10 cellular contexts compared by ENCODE assay signal in the genomic region with DNA sequence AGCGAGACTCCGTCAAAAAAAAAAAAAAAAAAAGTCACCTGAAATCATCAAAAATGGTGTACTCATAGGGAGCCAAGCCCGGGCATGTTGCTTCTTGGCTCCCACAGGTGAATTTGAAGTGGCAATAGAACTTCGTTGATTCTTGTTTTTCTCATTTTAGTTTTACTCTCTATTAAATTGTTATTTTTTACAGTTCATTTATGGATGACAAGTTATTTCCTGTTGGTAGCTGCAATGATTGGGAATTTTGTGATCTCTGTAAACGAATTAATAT. TPM values are rescaled to one million over a fixed set of nuclear protein-coding genes. Genes with fewer than 3 reads are reported as not detected.
DNase-seq lines count a peak whose midpoint lies in the region; ATAC-seq, FAIRE-seq and TF ChIP-seq lines count a peak whose summit lies in the region.
"Had no signal": no experiment of that assay in that cellular context is flagged by ENCODE, and none has a peak within 500 bp of the region (broad histone marks: within the 10 kb centered on the region; RNA-seq: fewer than 3 reads in every experiment).

No MANE protein-coding gene starts in this region.

- H3K79me2 ChIP-seq in endothelial cell of umbilical vein (ENCODE audit: control insufficient read depth, insufficient read depth, low read length) (peaks cover 18% of the 10 kb centered on the region), parathyroid adenoma (no peaks in the 10 kb centered on the region)

- no peak for FAIRE-seq in endothelial cell of umbilical vein (lab: Jason Lieb, UNC)

- H4K20me1 ChIP-seq in endothelial cell of umbilical vein (replicated peaks; ENCODE audit: control insufficient read depth, extremely low read depth, insufficient read depth, low read length): no peaks in the 10 kb centered on the region

- CTCF ChIA-PET in endothelial cell of umbilical vein (lab: Charles Lee): interaction anchor here (1.1 to 4.8 kb wide), 10 partner anchors 10 to 291 kb away, joined by 3 to 268 read pairs (median 6); partner anchors contain the start of gene ITPR2

- no peaks in the 10 kb centered on the region for H3K9me1 ChIP-seq in endothelial cell of umbilical vein (replicated peaks; ENCODE audit: control insufficient read depth, extremely low read depth, insufficient read depth, low read length)

- TF ChIP-seq POLR2A in endothelial cell of umbilical vein (IDR thresholded peaks at IDR 0.05; ENCODE audit: low read depth, low read length): no peak

- no peak overlapping the region for H2AFZ ChIP-seq in endothelial cell of umbilical vein (ENCODE audit: low read depth, low read length)
- no peak overlapping the region for H2AFZ ChIP-seq in parathyroid adenoma

- ATAC-seq in esophagus mucosa: no peak
- no peak for ATAC-seq in HG02981 (IDR thresholded peaks at IDR 0.05; ENCODE audit: unreplicated experiment)
- ATAC-seq: activated CD4-positive, CD25-positive, alpha-beta regulatory T cell treated with anti-CD3 and anti-CD28 coated beads, Interleukin-2, amount 50 U/mL, for 24 hours had no signal

- dilution Hi-C loops in endothelial cell of umbilical vein (cut with MboI; ENCODE audit: extremely low pct_ligation_motif_present, low sequenced_read_pairs): no loop called here

- H3K9ac ChIP-seq in NT2/D1 (ENCODE audit: insufficient read length, low read depth): no peak overlapping the region
- H3K9ac ChIP-seq in endothelial cell of umbilical vein (replicated peaks; ENCODE audit: extremely low read depth, insufficient read depth, low read length): no peak overlapping the region
- no peak overlapping the region for H3K9ac ChIP-seq in parathyroid adenoma

- H3K4me3 ChIP-seq in GM12875 (ENCODE audit: low read depth, low read length): peak overlapping the region; percentile 77
- peak overlapping the region; percentile 82 for H3K4me3 ChIP-seq in NT2/D1 (ENCODE audit: insufficient read length, low read depth)
- H3K4me3 ChIP-seq in endothelial cell of umbilical vein (replicated peaks in 1 of 3; ENCODE audit: insufficient read depth in 1 of 3, low read depth in 1 of 3, low read length in 3 of 3): peak overlapping the region in 1 of 3 experiments; percentile 89
- H3K4me3 ChIP-seq in parathyroid adenoma (ENCODE audit: low read depth, low read length): no peak overlapping the region

- no peak for DNase-seq in NT2/D1 (ENCODE audit: low read depth, low spot score)
- DNase-seq in endothelial cell of umbilical vein (ENCODE audit: low read depth, low spot score): no peak
- DNase-seq in NCI-H748 treated with DMSO at 0.1 percent for 48 hours (lab: John Stamatoyannopoulos, UW): no peak
- DNase-seq in stimulated activated naive CD4-positive, alpha-beta T cell (lab: John Stamatoyannopoulos, UW): no peak
- DNase-seq: KG1 had no signal

- BruUV-seq in endothelial cell of umbilical vein (replicated peaks; lab: Mats Ljungman, UMichigan): no TSS peak

- H3K4me1 ChIP-seq in NT2/D1 (ENCODE audit: insufficient read depth, insufficient read length) (peaks cover under 1% of the 10 kb centered on the region), endothelial cell of umbilical vein (ENCODE audit: control insufficient read depth, extremely low read depth, insufficient read depth, low read length) (peaks cover 11% of the 10 kb centered on the region), parathyroid adenoma (peaks cover 18% of the 10 kb centered on the region)

- intact Hi-C loops in endothelial cell of umbilical vein (cut with micrococcal nuclease): loop anchor here (10.0 kb wide), 2 partner anchors 308 to 372 kb away; no protein-coding TSS in a partner anchor

- H3K27ac ChIP-seq in endothelial cell of umbilical vein (ENCODE audit: insufficient read depth, low read depth, low read length): no peak overlapping the region
- H3K27ac ChIP-seq in parathyroid adenoma: no peak overlapping the region

- peak overlapping the region; percentile 80 for H3K4me2 ChIP-seq in endothelial cell of umbilical vein (ENCODE audit: insufficient read depth, low read length)
- H3K4me2 ChIP-seq in parathyroid adenoma (ENCODE audit: low read length): peak overlapping the region; percentile 96

- TF ChIP-seq CTCF in GM12875 (IDR thresholded peaks at IDR 0.05; ENCODE audit: borderline replicate concordance, insufficient read depth, low read depth, low read length): no peak
- TF ChIP-seq CTCF in endothelial cell of umbilical vein (IDR thresholded peaks at IDR 0.05; ENCODE audit: extremely low read depth in 1 of 2, insufficient read depth in 1 of 2, low read depth in 1 of 2, low read length in 2 of 2): no peak
- TF ChIP-seq CTCF in parathyroid adenoma (IDR thresholded peaks at IDR 0.05): no peak

- H3K27me3 ChIP-seq in NT2/D1 (ENCODE audit: insufficient read depth, insufficient read length) (no peaks in the 10 kb centered on the region), endothelial cell of umbilical vein (ENCODE audit: control insufficient read depth in 2 of 2, insufficient read depth in 2 of 2, low read length in 2 of 2) (no peaks in the 10 kb centered on the region), parathyroid adenoma (ENCODE audit: control insufficient read depth, insufficient read depth, low read length) (no peaks in the 10 kb centered on the region)

- POLR2A ChIA-PET in endothelial cell of umbilical vein (lab: Charles Lee): interaction anchor here (0.7 kb wide), 1 partner anchor 245 kb away, joined by 5 read pairs; no protein-coding TSS in a partner anchor

- H3K9me3 ChIP-seq in NT2/D1 (ENCODE audit: insufficient read depth, low read length) (no peaks in the 10 kb centered on the region), endothelial cell of umbilical vein (replicated peaks; ENCODE audit: control insufficient read depth, insufficient read depth, low read length) (no peaks in the 10 kb centered on the region), parathyroid adenoma (ENCODE audit: control insufficient read depth, low read length) (no peaks in the 10 kb centered on the region)

- H3K36me3 ChIP-seq in NT2/D1 (ENCODE audit: insufficient read depth, insufficient read length, low read length) (peaks cover 6% of the 10 kb centered on the region), endothelial cell of umbilical vein (ENCODE audit: control insufficient read depth in 2 of 2, extremely low read depth in 1 of 2, insufficient read depth in 2 of 2, low read length in 2 of 2) (peaks cover 0 to 3% of the 10 kb centered on the region in 2 experiments), parathyroid adenoma (ENCODE audit: control insufficient read depth, insufficient read depth, low read length) (no peaks in the 10 kb centered on the region)

TF ChIP-seq in endothelial cell of umbilical vein, 7 proteins besides CTCF, POLR2A, EP300 and RAD21:
- TF ChIP-seq FOS (IDR thresholded peaks at IDR 0.05; ENCODE audit: borderline replicate concordance, insufficient read depth, low read length) (no peak), POLR2AphosphoS5 (IDR thresholded peaks at IDR 0.05; ENCODE audit: insufficient read depth, low read depth, low read length) (no peak), GATA2 (IDR thresholded peaks at IDR 0.05; ENCODE audit: insufficient read depth, insufficient read length, low read depth, low read length) (no peak), MYC (IDR thresholded peaks at IDR 0.05; ENCODE audit: low read depth, low read length) (no peak), EZH2 (IDR thresholded peaks at IDR 0.05; ENCODE audit: borderline replicate concordance, low read depth, low read length, severe bottlenecking) (no peak), JUN (IDR thresholded peaks at IDR 0.05; ENCODE audit: borderline replicate concordance, insufficient read depth, insufficient read length, low read depth) (no peak)
- TF ChIP-seq, protein P1, sequence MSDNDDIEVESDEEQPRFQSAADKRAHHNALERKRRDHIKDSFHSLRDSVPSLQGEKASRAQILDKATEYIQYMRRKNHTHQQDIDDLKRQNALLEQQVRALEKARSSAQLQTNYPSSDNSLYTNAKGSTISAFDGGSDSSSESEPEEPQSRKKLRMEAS (IDR thresholded peaks at IDR 0.05; ENCODE audit: insufficient read depth, insufficient read length): no peak

RNA-seq across cellular contexts. Expression of gene TM7SF3, which starts 1.3 kb away (rescaled TPM):
- total RNA-seq in endothelial cell of umbilical vein (51.0 and 54.8 TPM in 2 replicates), esophagus mucosa (96.5 TPM)
- 58.9 and 70.7 TPM in 2 replicates for polyA plus RNA-seq in endothelial cell of umbilical vein
- polyA plus RNA-seq in endothelial cell of umbilical vein (2011; cell fraction: cytosol; rRNA removed): 48.3 and 57.4 TPM in 2 replicates
- polyA plus RNA-seq in endothelial cell of umbilical vein (2011; cell fraction: nucleus; rRNA removed): 56.8 and 66.5 TPM in 2 replicates
- polyA plus RNA-seq in endothelial cell of umbilical vein (2012): 66.3 and 80.4 TPM in 2 replicates
- 223 and 252 TPM in 2 replicates for polyA minus RNA-seq in endothelial cell of umbilical vein
- polyA minus RNA-seq in endothelial cell of umbilical vein (2011; cell fraction: cytosol; rRNA and poly(A)+ RNA removed): 66.8 TPM
- polyA minus RNA-seq in endothelial cell of umbilical vein (2011; cell fraction: nucleus; rRNA and poly(A)+ RNA removed): 37.4 and 79.1 TPM in 2 replicates

RNA-seq across cellular contexts. Expression of gene MED21, which starts 9.4 kb away (rescaled TPM):
- 43.5 and 45.4 TPM in 2 replicates for total RNA-seq in endothelial cell of umbilical vein
- 20.1 and 25.2 TPM in 2 replicates for polyA plus RNA-seq in endothelial cell of umbilical vein
- polyA plus RNA-seq in endothelial cell of umbilical vein (2011; cell fraction: cytosol; rRNA removed): 24.6 and 24.7 TPM in 2 replicates
- 24.2 and 27.3 TPM in 2 replicates for polyA plus RNA-seq in endothelial cell of umbilical vein (2011; cell fraction: nucleus; rRNA removed)
- 52.5 and 55.1 TPM in 2 replicates for polyA plus RNA-seq in endothelial cell of umbilical vein (2012)
- 51.8 and 63.4 TPM in 2 replicates for polyA minus RNA-seq in endothelial cell of umbilical vein
- polyA minus RNA-seq in endothelial cell of umbilical vein (2011; cell fraction: cytosol; rRNA and poly(A)+ RNA removed): 18.7 TPM
- polyA minus RNA-seq in endothelial cell of umbilical vein (2011; cell fraction: nucleus; rRNA and poly(A)+ RNA removed): 37.9 and 45.1 TPM in 2 replicates
- 66.1 TPM for total RNA-seq in esophagus mucosa
